ENCODE assay signal across 22 cellular contexts in genomic region chr6:131231103-131231502, GRCh38.
DNase-seq lines count a peak whose midpoint lies in the region; ATAC-seq, FAIRE-seq and TF ChIP-seq lines count a peak whose summit lies in the region.
"Had no signal": no experiment of that assay in that cellular context is flagged by ENCODE, and none has a peak within 500 bp of the region (broad histone marks: within the 10 kb centered on the region; RNA-seq: fewer than 3 reads in every experiment).

No MANE protein-coding gene starts in this region.

- DNase-seq in A549 (ENCODE audit: low read depth in 1 of 2, low spot score in 1 of 2): no peak
- DNase-seq in GM23248: peak; percentile 13
- peak; percentile 4 for DNase-seq in RKO (ENCODE audit: low spot score)
- peak; percentile 25 to 42 for DNase-seq in foreskin keratinocyte
- no peak for DNase-seq in posterior cingulate gyrus
- DNase-seq in Caco-2: no peak
- DNase-seq in NCI-H69 (lab: John Stamatoyannopoulos, UW): no peak
- no peak for DNase-seq in endothelial cell (ENCODE audit: low spot score)
- DNase-seq: BE2C; DMS 273 treated with DMSO at 0.1 percent for 48 hours; H9; MV-4-11; NCI-H1417 treated with DMSO at 0.1 percent for 48 hours; NCI-H2029 treated with DMSO at 0.1 percent for 48 hours; NCI-H2227 treated with DMSO at 0.1 percent for 48 hours; NCI-H526 treated with DMSO at 0.1 percent for 48 hours; NK-92 treated with Interleukin-12 subunit alpha and Interleukin-12 subunit beta, amount 100 ng/mL, for 24 hours; OCI-M1; SK-N-SH had no signal

- H3K27ac Mint-ChIP-seq in Caco-2 (ENCODE audit: unreplicated experiment) (no peak overlapping the region), endothelial cell (ENCODE audit: unreplicated experiment) (no peak overlapping the region)
- H3K27ac Mint-ChIP-seq: H9 had no signal

- in situ Hi-C loops in GM23248 (cut with MboI): no loop called here

- intact Hi-C loops in posterior cingulate gyrus (cut with DNase I) (no loop called here), Caco-2 (cut with micrococcal nuclease; ENCODE audit: unreplicated experiment) (no loop called here)

- H3K9ac ChIP-seq in GM23248: no peak overlapping the region
- H3K9ac ChIP-seq: SK-N-SH had no signal

- TF ChIP-seq RAD21 in A549 (conservative IDR thresholded peaks at IDR 0.05 in 1 of 2, IDR thresholded peaks at IDR 0.05 in 1 of 2): no peak

- H3K4me3 ChIP-seq in A549: no peak overlapping the region
- H3K4me3 ChIP-seq in GM23248: no peak overlapping the region
- no peak overlapping the region for H3K4me3 ChIP-seq in Caco-2 (ENCODE audit: low read depth, low read length)

- WGBS in A549 (ENCODE audit: missing lambda C conversion rate): 14% methylated on average over 2 of the region's 2 CpGs
- WGBS in GM23248 (ENCODE audit: low coverage in 1 of 2, low lambda C conversion rate in 2 of 2, missing lambda C conversion rate in 2 of 2), 2 experiments: 84 to 95% methylated on average over 2 of the region's 2 CpGs

- no peaks in the 10 kb centered on the region for H3K36me3 ChIP-seq in GM23248 (ENCODE audit: low read depth)
- no peaks in the 10 kb centered on the region for H3K36me3 ChIP-seq in Caco-2 (ENCODE audit: control insufficient read depth, insufficient read depth, low read length)
- H3K36me3 ChIP-seq: BE2C had no signal

- no peaks in the 10 kb centered on the region for H3K79me2 ChIP-seq in GM23248 (ENCODE audit: insufficient read depth)

- TF ChIP-seq EP300 in A549 (IDR thresholded peaks at IDR 0.05): no peak

- H3K4me1 Mint-ChIP-seq in Caco-2 (ENCODE audit: low read depth, unreplicated experiment): no peaks in the 10 kb centered on the region
- no peaks in the 10 kb centered on the region for H3K4me1 Mint-ChIP-seq in endothelial cell (ENCODE audit: unreplicated experiment)
- H3K4me1 Mint-ChIP-seq: IgD-negative memory B cell had no signal

- CTCF ChIA-PET in A549 (lab: Yijun Ruan, JAX) (no interaction called here), Caco-2 (lab: Charles Lee) (no interaction called here)

- H3K4me2 ChIP-seq in A549 (peak overlapping the region; percentile 47), GM23248 (ENCODE audit: unreplicated experiment) (no peak overlapping the region)
- H3K4me2 ChIP-seq: SK-N-SH had no signal

- H3K27me3 Mint-ChIP-seq in Caco-2 (ENCODE audit: insufficient read depth, unreplicated experiment): no peaks in the 10 kb centered on the region
- no peaks in the 10 kb centered on the region for H3K27me3 Mint-ChIP-seq in endothelial cell (ENCODE audit: unreplicated experiment)
- H3K27me3 Mint-ChIP-seq: IgD-negative memory B cell had no signal

- H3K27me3 ChIP-seq in GM23248 (replicated peaks; ENCODE audit: insufficient read depth) (no peaks in the 10 kb centered on the region), foreskin keratinocyte (no peaks in the 10 kb centered on the region), Caco-2 (replicated peaks; ENCODE audit: control insufficient read depth, insufficient read depth, low read length) (no peaks in the 10 kb centered on the region)
- H3K27me3 ChIP-seq: BE2C had no signal

- no peak for FAIRE-seq in A549 (lab: Jason Lieb, UNC)
- FAIRE-seq: A204.1 had no signal

- no peak overlapping the region for H2AFZ ChIP-seq in GM23248

- H3F3A ChIP-seq in GM23248 (ENCODE audit: insufficient read depth): no peaks in the 10 kb centered on the region

- no peaks in the 10 kb centered on the region for H4K20me1 ChIP-seq in GM23248 (ENCODE audit: insufficient read depth)

- no peak overlapping the region for H3K27ac ChIP-seq in A549
- no peak overlapping the region for H3K27ac ChIP-seq in GM23248
- H3K27ac ChIP-seq in foreskin keratinocyte: no peak overlapping the region

- no peak for TF ChIP-seq CTCF in A549 (IDR thresholded peaks at IDR 0.05)
- TF ChIP-seq CTCF in foreskin keratinocyte (conservative IDR thresholded peaks at IDR 0.05): no peak
- TF ChIP-seq CTCF in Caco-2 (IDR thresholded peaks at IDR 0.05; ENCODE audit: insufficient read depth in 1 of 2, low read depth in 1 of 2, low read length in 1 of 2, severe bottlenecking in 1 of 2, unreplicated experiment in 1 of 2): no peak
- TF ChIP-seq CTCF in endothelial cell (IDR thresholded peaks at IDR 0.05; ENCODE audit: unreplicated experiment): no peak

- POLR2A ChIA-PET in A549 (lab: Yijun Ruan, JAX) (no interaction called here), Caco-2 (lab: Charles Lee) (no interaction called here)

- peaks cover 11% of the 10 kb centered on the region; the same call in 2 of the 3 replicates for H3K4me1 ChIP-seq in A549
- no peaks in the 10 kb centered on the region for H3K4me1 ChIP-seq in GM23248 (ENCODE audit: insufficient read depth)
- H3K4me1 ChIP-seq in foreskin keratinocyte: no peaks in the 10 kb centered on the region
- no peaks in the 10 kb centered on the region for H3K4me1 ChIP-seq in Caco-2
- H3K4me1 ChIP-seq: BE2C had no signal

- no peaks in the 10 kb centered on the region for H3K9me3 Mint-ChIP-seq in Caco-2 (ENCODE audit: unreplicated experiment)
- no peaks in the 10 kb centered on the region for H3K9me3 Mint-ChIP-seq in endothelial cell (ENCODE audit: unreplicated experiment)

- no peak for TF ChIP-seq POLR2A in A549 (IDR thresholded peaks at IDR 0.05; ENCODE audit: low read length)

- BruUV-seq in Caco-2 (replicated peaks; lab: Mats Ljungman, UMichigan): no TSS peak

- H3K9me3 ChIP-seq in A549 (no peaks in the 10 kb centered on the region), GM23248 (ENCODE audit: low read depth) (no peaks in the 10 kb centered on the region), Caco-2 (no peaks in the 10 kb centered on the region)
- H3K9me3 ChIP-seq: BE2C, SK-N-SH had no signal

- ATAC-seq in A549 (no peak), foreskin keratinocyte (peak; percentile 74)
- ATAC-seq: Right ventricle myocardium inferior had no signal

- H3K4me3 Mint-ChIP-seq in Caco-2 (ENCODE audit: unreplicated experiment) (no peak overlapping the region), endothelial cell (ENCODE audit: unreplicated experiment) (no peak overlapping the region)
- H3K4me3 Mint-ChIP-seq: H9, IgD-negative memory B cell had no signal

- no peaks in the 10 kb centered on the region for H3K9me2 ChIP-seq in GM23248 (ENCODE audit: insufficient read depth)
- H3K9me2 ChIP-seq: SK-N-SH had no signal

- H3K36me3 Mint-ChIP-seq in Caco-2 (ENCODE audit: insufficient read depth, unreplicated experiment): no peaks in the 10 kb centered on the region
- no peaks in the 10 kb centered on the region for H3K36me3 Mint-ChIP-seq in endothelial cell (ENCODE audit: low read depth, unreplicated experiment)
- H3K36me3 Mint-ChIP-seq: IgD-negative memory B cell had no signal

TF ChIP-seq in A549, 52 proteins besides CTCF, POLR2A, EP300 and RAD21:
- TF ChIP-seq FOSL2 (IDR thresholded peaks at IDR 0.05) (0 out of 2 replicates have a peak, but pooled peaks have one; percentile 36), FOSL2 (CRISPR knock-in tag; IDR thresholded peaks at IDR 0.05) (peak; percentile 44), NFE2L2 (conservative IDR thresholded peaks at IDR 0.05; ENCODE audit: low read length) (no peak)

Comparison
In these comparisons a context has a peak if more than half of its experiments do, and no peak if none do; other contexts are left out.
1. DNase-seq: peak in GM23248 (single experiment), RKO (single experiment) and foreskin keratinocyte (2 of 2); none in A549 (0 of 2), posterior cingulate gyrus (0 of 10), Caco-2 (0 of 2), NCI-H69 (single experiment) and endothelial cell (single experiment).